In the genomic region with DNA sequence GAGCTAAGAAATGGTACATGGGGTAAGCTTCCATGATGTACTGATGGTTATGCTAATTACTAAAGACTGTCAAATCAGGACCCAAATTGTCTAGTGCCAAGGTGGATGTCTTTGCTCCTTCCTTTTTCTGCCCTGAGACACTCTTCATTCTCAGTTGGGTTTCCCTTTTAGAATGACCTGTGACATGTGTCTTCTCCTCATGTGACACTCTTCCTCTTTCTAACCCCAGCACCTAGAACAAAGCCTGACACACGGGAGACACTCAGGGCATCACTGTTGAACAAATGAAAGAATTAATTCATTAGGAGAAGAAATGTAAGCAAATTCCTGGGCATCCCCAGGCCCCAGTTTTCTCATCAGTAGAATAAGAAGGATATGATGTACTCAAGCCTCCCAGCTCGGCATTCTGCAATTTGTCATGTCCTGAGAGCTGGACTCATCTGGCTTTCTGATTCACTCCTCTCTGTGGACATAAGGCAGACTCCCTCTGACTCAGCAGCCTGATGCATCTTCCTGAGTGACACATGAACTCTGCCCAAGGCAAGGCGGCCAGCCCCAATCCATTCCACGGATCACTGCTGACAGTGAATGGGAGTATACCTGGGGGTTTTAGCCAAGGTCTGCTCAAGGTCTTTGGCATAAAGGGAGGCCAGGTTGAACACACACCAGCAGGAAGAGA, we compare ENCODE assay signal across 10 cellular contexts.
A peak's percentile ranks its signal among the peaks of the same experiment; 100 is the strongest.
DNase-seq lines count a peak whose midpoint lies in the region; ATAC-seq, FAIRE-seq and TF ChIP-seq lines count a peak whose summit lies in the region.
"Had no signal": no experiment of that assay in that cellular context is flagged by ENCODE, and none has a peak within 500 bp of the region (broad histone marks: within the 10 kb centered on the region; RNA-seq: fewer than 3 reads in every experiment).

No MANE protein-coding gene starts in this region.

- TF ChIP-seq CTCF in fibroblast of the aortic adventitia (IDR thresholded peaks at IDR 0.05; ENCODE audit: insufficient read depth, low read length) (no peak), GM10266 (IDR thresholded peaks at IDR 0.05; ENCODE audit: control insufficient read depth, insufficient read depth, low read depth, missing control alignments) (no peak)

- ATAC-seq in activated CD4-positive, CD25-positive, alpha-beta regulatory T cell treated with anti-CD3 and anti-CD28 coated beads, Interleukin-2, amount 50 U/mL, for 24 hours: no peak

- H3K4me3 ChIP-seq in fibroblast of the aortic adventitia (ENCODE audit: low read depth, low read length): no peak overlapping the region
- H3K4me3 ChIP-seq: heart right ventricle had no signal

- peak; percentile 96 for FAIRE-seq in RCC 7860 (lab: Jason Lieb, UNC)

- DNase-seq in ELR (ENCODE audit: low read depth): peak; percentile 100
- peak; percentile 96 for DNase-seq in RCC 7860 (ENCODE audit: low spot score)
- peak; percentile 96 for DNase-seq in fibroblast of the aortic adventitia (ENCODE audit: low read depth)
- DNase-seq in renal cortical epithelial cell (ENCODE audit: low read depth): peak; percentile 98
- no peak for DNase-seq in stimulated activated CD4-positive, alpha-beta T cell treated with anti-CD3 and anti-CD28 coated beads, Interleukin-2, amount 100 ng/mL, for 48 hours
- DNase-seq in GM10266 (ENCODE audit: extremely low spot score): no peak
- DNase-seq in head of caudate nucleus: no peak
- DNase-seq: activated CD4-positive, alpha-beta T cell treated with anti-CD3 and anti-CD28 coated beads, Interleukin-2, amount 10 ng/mL, durations not matched to agents 24 days and 14 days; heart right ventricle had no signal

- intact Hi-C loops in head of caudate nucleus (cut with DNase I): no loop called here

Comparison
In these comparisons a context has a peak if more than half of its experiments do, and no peak if none do; other contexts are left out.
1. DNase-seq: peak in ELR (single experiment), RCC 7860 (single experiment), fibroblast of the aortic adventitia (single experiment) and renal cortical epithelial cell (single experiment); none in stimulated activated CD4-positive, alpha-beta T cell treated with anti-CD3 and anti-CD28 coated beads, Interleukin-2, amount 100 ng/mL, for 48 hours (0 of 2), GM10266 (single experiment) and head of caudate nucleus (0 of 42).